8 cellular contexts compared by ENCODE assay signal in genomic region chr2:24972315-24972958, GRCh38. TPM values are rescaled to one million over a fixed set of nuclear protein-coding genes. Genes with fewer than 3 reads are reported as not detected.
DNase-seq lines count a peak whose midpoint lies in the region; ATAC-seq and TF ChIP-seq lines count a peak whose summit lies in the region.

No MANE protein-coding gene starts in this region.

- H3K36me3 Mint-ChIP-seq in CD4-positive, alpha-beta memory T cell: peaks cover 0 to 18% of the 10 kb centered on the region in 2 donors

- no peaks in the 10 kb centered on the region for H3K9me3 Mint-ChIP-seq in CD4-positive, alpha-beta memory T cell

- no peak for ATAC-seq in esophagus mucosa
- no peak for ATAC-seq in omental fat pad (ENCODE audit: low FRiP score)

- H3K4me3 ChIP-seq in CD4-positive, alpha-beta memory T cell (ENCODE audit: low read length in 2 of 2): peak overlapping the region; percentile 82 to 95
- H3K4me3 ChIP-seq in HUES6 (ENCODE audit: low read depth, low read length) (peak overlapping the region; percentile 93), SK-N-SH (ENCODE audit: low read depth in 2 of 2, low read length in 1 of 2) (peak overlapping the region; percentile 87 to 93), astrocyte of the cerebellum (ENCODE audit: low read depth, low read length) (peak overlapping the region; percentile 75), iPS-15b (ENCODE audit: low read depth, low read length) (peak overlapping the region; percentile 68), skeletal muscle cell (ENCODE audit: low read depth, low read length) (peak overlapping the region; percentile 89)

- no peak for TF ChIP-seq RAD21 in SK-N-SH (IDR thresholded peaks at IDR 0.05; ENCODE audit: low read length)

- peak overlapping the region; percentile 92 for H3K9ac ChIP-seq in HUES6 (ENCODE audit: low read length)
- H3K9ac ChIP-seq in SK-N-SH: peak overlapping the region; percentile 96
- peak overlapping the region; percentile 90 for H3K9ac ChIP-seq in iPS-15b (ENCODE audit: low read depth, low read length)

- peak overlapping the region; percentile 77 for H3K4me2 ChIP-seq in SK-N-SH

- intact Hi-C loops in CD4-positive, alpha-beta memory T cell (cut with micrococcal nuclease): loop anchor here (1.0 to 10.0 kb wide), 7 partner anchors 53 to 1375 kb away; partner anchors contain the start of genes ADGRF3, DNMT3A, NCOA1 and RAB10

- no peak; a peak in 1 of 4 replicates for TF ChIP-seq EP300 in SK-N-SH (IDR thresholded peaks at IDR 0.05; ENCODE audit: borderline replicate concordance in 1 of 2, low read depth in 1 of 2, low read length in 1 of 2)

- H3K27me3 Mint-ChIP-seq in CD4-positive, alpha-beta memory T cell: no peaks in the 10 kb centered on the region

- H2AFZ ChIP-seq in SK-N-SH (ENCODE audit: low read depth): peak overlapping the region; percentile 47

- DNase-seq in CD4-positive, alpha-beta memory T cell: peak; percentile 47 to 60 (median 51)
- DNase-seq in SK-N-SH (peak; percentile 50), astrocyte of the cerebellum (ENCODE audit: low read depth) (no peak), skeletal muscle cell (ENCODE audit: low read depth) (no peak), omental fat pad (ENCODE audit: low spot score) (no peak)

- CTCF ChIA-PET in CD4-positive, alpha-beta memory T cell (lab: Charles Lee; ENCODE audit: partially characterized antibody): interaction anchor here (0.8 to 6.3 kb wide), 6 partner anchors 8 to 224 kb away, joined by 3 to 102 read pairs (median 5); partner anchors contain the start of genes CENPO, EFR3B and PTRHD1
- CTCF ChIA-PET in SK-N-SH (lab: Yijun Ruan, JAX): interaction anchor here (0.8 to 8.0 kb wide), 8 partner anchors 13 to 256 kb away, joined by 3 to 519 read pairs (median 6); no protein-coding TSS in a partner anchor

- no peaks in the 10 kb centered on the region for H3K9me3 ChIP-seq in CD4-positive, alpha-beta memory T cell (ENCODE audit: control insufficient read depth in 1 of 2, low read length in 2 of 2)
- H3K9me3 ChIP-seq in HUES6 (ENCODE audit: control insufficient read depth, insufficient read depth, low read depth, low read length): 0 out of 2 replicates have a peak, but pooled peaks cover 2% of the 10 kb centered on the region
- no peaks in the 10 kb centered on the region for H3K9me3 ChIP-seq in SK-N-SH
- no peaks in the 10 kb centered on the region for H3K9me3 ChIP-seq in iPS-15b (ENCODE audit: control insufficient read depth, insufficient read depth, low read length)

- H3K9me2 ChIP-seq in SK-N-SH: no peaks in the 10 kb centered on the region

- no peaks in the 10 kb centered on the region for H3K36me3 ChIP-seq in CD4-positive, alpha-beta memory T cell (ENCODE audit: insufficient read depth, low read length)
- H3K36me3 ChIP-seq in HUES6 (ENCODE audit: control insufficient read depth, insufficient read depth, low read length): no peaks in the 10 kb centered on the region
- H3K36me3 ChIP-seq in SK-N-SH (replicated peaks in 1 of 2; ENCODE audit: control insufficient read depth in 1 of 2, insufficient read depth in 2 of 2, low read length in 1 of 2): no peaks in the 10 kb centered on the region
- no peaks in the 10 kb centered on the region for H3K36me3 ChIP-seq in iPS-15b (ENCODE audit: control insufficient read depth, insufficient read depth, low read length)

- peak overlapping the region; percentile 97 to 99 (median 98) for H3K4me3 Mint-ChIP-seq in CD4-positive, alpha-beta memory T cell

- H3K27me3 ChIP-seq in CD4-positive, alpha-beta memory T cell (ENCODE audit: insufficient read depth, low read length): no peaks in the 10 kb centered on the region
- H3K27me3 ChIP-seq in HUES6 (ENCODE audit: control insufficient read depth, insufficient read depth, low read length) (no peaks in the 10 kb centered on the region), SK-N-SH (ENCODE audit: insufficient read depth) (no peaks in the 10 kb centered on the region), iPS-15b (ENCODE audit: control insufficient read depth, insufficient read depth, low read length) (no peaks in the 10 kb centered on the region)

- H3K4me1 ChIP-seq in CD4-positive, alpha-beta memory T cell (ENCODE audit: insufficient read depth, low read length): peaks cover 24% of the 10 kb centered on the region
- H3K4me1 ChIP-seq in HUES6 (ENCODE audit: control insufficient read depth, insufficient read depth, low read length): no peaks in the 10 kb centered on the region
- H3K4me1 ChIP-seq in SK-N-SH (ENCODE audit: control insufficient read depth in 1 of 2, insufficient read depth in 2 of 2, low read depth in 1 of 2, low read length in 1 of 2): peaks cover 5 to 12% of the 10 kb centered on the region in 2 experiments; a peak in 3 of 4 replicates
- H3K4me1 ChIP-seq in iPS-15b (ENCODE audit: control insufficient read depth, insufficient read depth, low read length): no peaks in the 10 kb centered on the region

- H3K27ac ChIP-seq in CD4-positive, alpha-beta memory T cell (ENCODE audit: low read depth, low read length): peak overlapping the region; percentile 99
- H3K27ac ChIP-seq in HUES6 (ENCODE audit: low read depth, low read length): peak overlapping the region; percentile 95
- peak overlapping the region; percentile 94 to 95 for H3K27ac ChIP-seq in SK-N-SH (ENCODE audit: low read depth in 2 of 2, low read length in 1 of 2)

- no peaks in the 10 kb centered on the region for H4K20me1 ChIP-seq in SK-N-SH (ENCODE audit: insufficient read depth)

- in situ Hi-C loops in astrocyte of the cerebellum (cut with HindIII; ENCODE audit: low sequenced_read_pairs): no loop called here

- H3K79me2 ChIP-seq in SK-N-SH (ENCODE audit: insufficient read depth): peaks cover 48% of the 10 kb centered on the region

- H3K4me1 Mint-ChIP-seq in CD4-positive, alpha-beta memory T cell: peaks cover 9 to 33% (median 20%) of the 10 kb centered on the region in 4 donors

- TF ChIP-seq CTCF in SK-N-SH (IDR thresholded peaks at IDR 0.05) (no peak), astrocyte of the cerebellum (IDR thresholded peaks at IDR 0.05; ENCODE audit: low read depth, low read length, missing control alignments) (no peak), omental fat pad (IDR thresholded peaks at IDR 0.05) (no peak)

- POLR2A ChIA-PET in CD4-positive, alpha-beta memory T cell (lab: Charles Lee; ENCODE audit: partially characterized antibody): interaction anchor here (0.7 to 1.4 kb wide), 6 partner anchors 12 to 1213 kb away, joined by 3 to 9 read pairs (median 4); partner anchors contain the start of genes CENPO and PTRHD1
- POLR2A ChIA-PET in SK-N-SH (lab: Yijun Ruan, JAX): interaction anchor here (0.6 to 1.0 kb wide), 2 partner anchors 52 to 69 kb away, joined by 3 read pairs; no protein-coding TSS in a partner anchor

- WGBS in SK-N-SH (ENCODE audit: low lambda C conversion rate): 3% methylated on average over 19 of the region's 19 CpGs

- H3K27ac Mint-ChIP-seq in CD4-positive, alpha-beta memory T cell: peak overlapping the region; percentile 100

- peaks cover 3% of the 10 kb centered on the region for H3F3A ChIP-seq in SK-N-SH (replicated peaks; ENCODE audit: insufficient read depth)

TF ChIP-seq in SK-N-SH, 30 proteins besides CTCF, POLR2A, EP300 and RAD21:
- no peak for TF ChIP-seq GABPA (IDR thresholded peaks at IDR 0.05; ENCODE audit: low read depth)
- TF ChIP-seq ELF1 (IDR thresholded peaks at IDR 0.05): no peak
- TF ChIP-seq YY1 (IDR thresholded peaks at IDR 0.05; ENCODE audit: low read depth): peak; percentile 80; the same call in 1 of the 2 replicates
- TF ChIP-seq MEF2A (IDR thresholded peaks at IDR 0.05; ENCODE audit: borderline replicate concordance, low read depth): no peak
- peak; percentile 11 for TF ChIP-seq MXI1 (IDR thresholded peaks at IDR 0.05; ENCODE audit: low read depth, low read length)
- TF ChIP-seq SMC3 (IDR thresholded peaks at IDR 0.05; ENCODE audit: low read depth, low read length): 0 out of 2 replicates have a peak, but pooled peaks have one; percentile 12
- TF ChIP-seq PBX3 (IDR thresholded peaks at IDR 0.05): no peak
- no peak for TF ChIP-seq USF2 (IDR thresholded peaks at IDR 0.05; ENCODE audit: borderline replicate concordance, low read depth, low read length)
- TF ChIP-seq POLR2AphosphoS5 (IDR thresholded peaks at IDR 0.05; ENCODE audit: low read depth, low read length): no peak
- TF ChIP-seq MAX (IDR thresholded peaks at IDR 0.05; ENCODE audit: low read depth): peak; percentile 65

RNA-seq across cellular contexts. Expression of gene DNAJC27, which starts 0.7 kb away (rescaled TPM):
- total RNA-seq in CD4-positive, alpha-beta memory T cell: 10 to 100 TPM; 13.2 to 14.2 TPM
- 1 to 10 TPM; 3.1 to 3.8 TPM for polyA plus RNA-seq in CD4-positive, alpha-beta memory T cell
- 2.4 and 3.6 TPM in 2 replicates for polyA plus RNA-seq in SK-N-SH (2012; rRNA removed)
- polyA plus RNA-seq in SK-N-SH (2012; cell fraction: cytosol; rRNA removed): 2.5 and 2.6 TPM in 2 replicates
- polyA plus RNA-seq in SK-N-SH (2012; cell fraction: nucleus; rRNA removed): 4.0 and 8.8 TPM in 2 replicates
- total RNA-seq in esophagus mucosa: 2.2 TPM
- 10 to 100 TPM in 2 of 4 donors, 1 to 10 TPM in 2; 7.2 to 21.8 (median 10.8) TPM for total RNA-seq in omental fat pad

RNA-seq across cellular contexts. Expression of gene ADCY3, which starts 52.4 kb away (rescaled TPM):
- 10 to 100 TPM; 14.7 to 14.9 TPM for total RNA-seq in CD4-positive, alpha-beta memory T cell
- polyA plus RNA-seq in CD4-positive, alpha-beta memory T cell: 10 to 100 TPM in 1 of 2 donors, 1 to 10 TPM in 1; 9.2 to 15.0 TPM
- polyA plus RNA-seq in SK-N-SH (2012; rRNA removed): 36.6 and 53.9 TPM in 2 replicates
- polyA plus RNA-seq in SK-N-SH (2012; cell fraction: cytosol; rRNA removed): 18.1 and 28.6 TPM in 2 replicates
- polyA plus RNA-seq in SK-N-SH (2012; cell fraction: nucleus; rRNA removed): 123 and 156 TPM in 2 replicates
- total RNA-seq in esophagus mucosa (20.1 TPM), omental fat pad (100 to 1,000 TPM in 1 of 4 donors, 10 to 100 TPM in 3; 74.5 to 116 (median 95.1) TPM)

Comparison
In these comparisons a context has a peak if more than half of its experiments do, and no peak if none do; other contexts are left out.
1. DNase-seq: peak in CD4-positive, alpha-beta memory T cell (5 of 5) and SK-N-SH (single experiment); none in astrocyte of the cerebellum (single experiment), skeletal muscle cell (single experiment) and omental fat pad (single experiment).
2. Peak in every context shown above with its lines, with median percentiles within 50 percentile points of each other: H3K27ac ChIP-seq, H3K4me3 ChIP-seq and H3K9ac ChIP-seq.